In genomic region chr4:74092957-74093356, GRCh38 we compare ENCODE assay signal across 1 cellular context.
TF ChIP-seq lines count a peak whose summit lies in the region.

No MANE protein-coding gene starts in this region.

TF ChIP-seq in WTC11, 78 proteins besides CTCF, POLR2A, EP300 and RAD21:
- TF ChIP-seq ATF1 (CRISPR knock-in tag; IDR thresholded peaks at IDR 0.05) (no peak), USF1 (CRISPR knock-in tag; IDR thresholded peaks at IDR 0.05) (no peak), ZNF232 (CRISPR knock-in tag; IDR thresholded peaks at IDR 0.05) (no peak), ERG (CRISPR knock-in tag; IDR thresholded peaks at IDR 0.05) (no peak), NFE2L1 (CRISPR knock-in tag; IDR thresholded peaks at IDR 0.05) (no peak), ZNF121 (CRISPR knock-in tag; IDR thresholded peaks at IDR 0.05) (no peak), SMAD3 (CRISPR knock-in tag; IDR thresholded peaks at IDR 0.05; ENCODE audit: borderline replicate concordance) (no peak), ESRRA (CRISPR knock-in tag; IDR thresholded peaks at IDR 0.05; ENCODE audit: borderline replicate concordance) (no peak), FOXK1 (CRISPR knock-in tag; IDR thresholded peaks at IDR 0.05) (no peak), IRF2 (CRISPR knock-in tag; IDR thresholded peaks at IDR 0.05; ENCODE audit: borderline replicate concordance, low read depth) (no peak), ZNF532 (CRISPR knock-in tag; IDR thresholded peaks at IDR 0.05; ENCODE audit: borderline replicate concordance) (no peak), TEAD4 (CRISPR knock-in tag; IDR thresholded peaks at IDR 0.05) (no peak), SMAD4 (CRISPR knock-in tag; IDR thresholded peaks at IDR 0.05) (no peak), RELA (CRISPR knock-in tag; IDR thresholded peaks at IDR 0.05; ENCODE audit: borderline replicate concordance) (no peak), ARID4B (CRISPR knock-in tag; IDR thresholded peaks at IDR 0.05; ENCODE audit: borderline replicate concordance) (no peak), TCF7 (CRISPR knock-in tag; IDR thresholded peaks at IDR 0.05; ENCODE audit: low read depth) (no peak), MYBL2 (CRISPR knock-in tag; IDR thresholded peaks at IDR 0.05) (no peak), NFATC4 (CRISPR knock-in tag; IDR thresholded peaks at IDR 0.05) (no peak), NR3C1 (CRISPR knock-in tag; conservative IDR thresholded peaks at IDR 0.05; ENCODE audit: low read depth) (no peak)
